Comparison of ENCODE assay signal across 22 cellular contexts in the genomic region with DNA sequence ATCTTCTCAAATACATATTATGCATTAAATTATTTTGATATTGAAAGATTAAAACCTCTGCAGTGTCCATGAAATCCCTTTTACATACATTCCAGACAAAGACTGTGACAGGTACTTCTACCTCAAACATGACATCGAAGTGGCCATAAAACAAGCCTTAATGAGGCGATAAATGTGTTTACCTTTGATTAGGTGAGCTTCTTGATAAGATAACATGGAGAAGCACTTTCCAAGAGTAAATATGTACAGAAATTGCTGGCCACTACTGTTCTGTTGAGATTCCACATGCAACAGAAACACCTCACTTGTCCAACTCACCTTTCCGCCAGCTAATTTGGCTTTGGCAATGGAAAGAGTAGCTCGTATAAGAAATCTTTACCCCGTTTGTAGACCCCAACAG. TPM values are rescaled to one million over a fixed set of nuclear protein-coding genes. Genes with fewer than 3 reads are reported as not detected.
DNase-seq lines count a peak whose midpoint lies in the region; ATAC-seq lines count a peak whose summit lies in the region.
"Had no signal": no experiment of that assay in that cellular context is flagged by ENCODE, and none has a peak within 500 bp of the region (broad histone marks: within the 10 kb centered on the region; RNA-seq: fewer than 3 reads in every experiment).

No MANE protein-coding gene starts in this region.

- H3K4me3 Mint-ChIP-seq in immature natural killer cell, result no peak overlapping the region
- no peak overlapping the region for H3K4me3 Mint-ChIP-seq in T-helper 2 cell treated with Interferon-gamma antibody and Interleukin-4, amounts not matched to agents 5 μg/mL and 100 μg/mL, for 36 hours
- H3K4me3 Mint-ChIP-seq: activated CD4-positive, alpha-beta T cell treated with anti-CD3 and anti-CD28 coated beads, Interleukin-2, amount 10 ng/mL, durations not matched to agents 24 days and 14 days; activated CD8-positive, alpha-beta memory T cell treated with anti-CD3 and anti-CD28 coated beads, Interleukin-2, amount 10 ng/mL, durations not matched to agents 7 days and 5 days; activated naive CD4-positive, alpha-beta T cell treated with anti-CD3 and anti-CD28 coated beads for 36 hours; B cell; stimulated activated naive CD8-positive, alpha-beta T cell treated with anti-CD3 and anti-CD28 coated beads, Interleukin-15, Interleukin-2, amounts not matched to agents 100 ng/mL and 50 ng/mL, for 24 hours had no signal

- H3K36me3 Mint-ChIP-seq in immature natural killer cell, result peaks cover 3 to 15% (median 8%) of the 10 kb centered on the region in 3 donors
- H3K36me3 Mint-ChIP-seq in T-helper 2 cell treated with Interferon-gamma antibody and Interleukin-4, amounts not matched to agents 5 μg/mL and 100 μg/mL, for 36 hours (ENCODE audit: low read depth), result no peaks in the 10 kb centered on the region

- H3K27ac Mint-ChIP-seq in immature natural killer cell, result peak overlapping the region in 4 of 6 donors; percentile 78 to 93 (median 85)
- H3K27ac Mint-ChIP-seq in T-helper 2 cell treated with Interferon-gamma antibody and Interleukin-4, amounts not matched to agents 5 μg/mL and 100 μg/mL, for 36 hours, result no peak overlapping the region
- H3K27ac Mint-ChIP-seq: activated CD4-positive, alpha-beta T cell treated with anti-CD3 and anti-CD28 coated beads, Interleukin-2, amount 10 ng/mL, durations not matched to agents 24 days and 14 days; activated CD8-positive, alpha-beta memory T cell treated with anti-CD3 and anti-CD28 coated beads, Interleukin-2, amount 10 ng/mL, durations not matched to agents 7 days and 5 days; activated naive CD4-positive, alpha-beta T cell treated with anti-CD3 and anti-CD28 coated beads for 36 hours; B cell; stimulated activated naive CD8-positive, alpha-beta T cell treated with anti-CD3 and anti-CD28 coated beads, Interleukin-15, Interleukin-2, amounts not matched to agents 100 ng/mL and 50 ng/mL, for 24 hours had no signal

- ATAC-seq in HG03520 (IDR thresholded peaks at IDR 0.05; ENCODE audit: unreplicated experiment) (no peak), HG02981 (IDR thresholded peaks at IDR 0.05; ENCODE audit: unreplicated experiment) (no peak)
- ATAC-seq: A549; activated CD8-positive, alpha-beta memory T cell treated with anti-CD3 and anti-CD28 coated beads, Interleukin-2, amount 10 ng/mL, durations not matched to agents 7 days and 5 days had no signal

- DNase-seq in NCI-H510A treated with DMSO at 0.1 percent for 48 hours (lab: John Stamatoyannopoulos, UW), result peak; percentile 40
- no peak for DNase-seq in NCI-H510A (lab: John Stamatoyannopoulos, UW)
- DNase-seq in NCI-H748 treated with DMSO at 0.1 percent for 48 hours (lab: John Stamatoyannopoulos, UW), result peak; percentile 75
- DNase-seq in immature natural killer cell, result no peak
- DNase-seq in T-helper 2 cell treated with Interferon-gamma antibody and Interleukin-4, amounts not matched to agents 5 μg/mL and 100 μg/mL, for 36 hours (ENCODE audit: low spot score), result no peak
- DNase-seq in NCI-H187 (lab: John Stamatoyannopoulos, UW), result no peak
- DNase-seq: activated CD4-positive, alpha-beta T cell treated with anti-CD3 and anti-CD28 coated beads, Interleukin-2, amount 10 ng/mL, durations not matched to agents 24 days and 14 days; activated CD8-positive, alpha-beta memory T cell treated with anti-CD3 and anti-CD28 coated beads, Interleukin-2, amount 10 ng/mL, durations not matched to agents 7 days and 5 days; activated naive CD4-positive, alpha-beta T cell treated with anti-CD3 and anti-CD28 coated beads for 36 hours; cortex of kidney; DND-41; GM23248; NCI-H2171; NCI-H69; sigmoid colon; upper lobe of left lung; WERI-Rb-1 had no signal

- peaks cover 5 to 16% (median 9%) of the 10 kb centered on the region in 3 donors for H3K27me3 Mint-ChIP-seq in immature natural killer cell (ENCODE audit: low read depth in 3 of 3)
- H3K27me3 Mint-ChIP-seq in T-helper 2 cell treated with Interferon-gamma antibody and Interleukin-4, amounts not matched to agents 5 μg/mL and 100 μg/mL, for 36 hours (ENCODE audit: low read depth), result no peaks in the 10 kb centered on the region
- H3K27me3 Mint-ChIP-seq: activated CD8-positive, alpha-beta memory T cell treated with anti-CD3 and anti-CD28 coated beads, Interleukin-2, amount 10 ng/mL, durations not matched to agents 7 days and 5 days; B cell; stimulated activated naive CD8-positive, alpha-beta T cell treated with anti-CD3 and anti-CD28 coated beads, Interleukin-15, Interleukin-2, amounts not matched to agents 100 ng/mL and 50 ng/mL, for 24 hours had no signal

- H3K4me1 Mint-ChIP-seq in immature natural killer cell, result peaks cover 35 to 81% of the 10 kb centered on the region in 2 donors
- H3K4me1 Mint-ChIP-seq in T-helper 2 cell treated with Interferon-gamma antibody and Interleukin-4, amounts not matched to agents 5 μg/mL and 100 μg/mL, for 36 hours (ENCODE audit: low read depth), result peaks cover 2% of the 10 kb centered on the region

- no peaks in the 10 kb centered on the region for H3K9me3 Mint-ChIP-seq in immature natural killer cell
- no peaks in the 10 kb centered on the region for H3K9me3 Mint-ChIP-seq in T-helper 2 cell treated with Interferon-gamma antibody and Interleukin-4, amounts not matched to agents 5 μg/mL and 100 μg/mL, for 36 hours
- H3K9me3 Mint-ChIP-seq: activated CD4-positive, alpha-beta T cell treated with anti-CD3 and anti-CD28 coated beads, Interleukin-2, amount 10 ng/mL, durations not matched to agents 24 days and 14 days; activated naive CD4-positive, alpha-beta T cell treated with anti-CD3 and anti-CD28 coated beads for 36 hours; stimulated activated naive CD8-positive, alpha-beta T cell treated with anti-CD3 and anti-CD28 coated beads, Interleukin-15, Interleukin-2, amounts not matched to agents 100 ng/mL and 50 ng/mL, for 24 hours had no signal

RNA-seq across cellular contexts. Expression of gene ZEB2, which starts 55.2 kb away (rescaled TPM):
- 100 to 1,000 TPM in 1 of 3 donors, 10 to 100 TPM in 2; 56.5 to 115 (median 62.3) TPM for polyA plus RNA-seq in immature natural killer cell

Comparison
In these comparisons a context has a peak if more than half of its experiments do, and no peak if none do; other contexts are left out.
1. DNase-seq: peak in NCI-H510A treated with DMSO at 0.1 percent for 48 hours (single experiment) and NCI-H748 treated with DMSO at 0.1 percent for 48 hours (single experiment); none in NCI-H510A (single experiment), immature natural killer cell (0 of 3), T-helper 2 cell treated with Interferon-gamma antibody and Interleukin-4, amounts not matched to agents 5 μg/mL and 100 μg/mL, for 36 hours (single experiment) and NCI-H187 (0 of 2).